Comparison of ENCODE assay signal across 9 cellular contexts in the genomic region with DNA sequence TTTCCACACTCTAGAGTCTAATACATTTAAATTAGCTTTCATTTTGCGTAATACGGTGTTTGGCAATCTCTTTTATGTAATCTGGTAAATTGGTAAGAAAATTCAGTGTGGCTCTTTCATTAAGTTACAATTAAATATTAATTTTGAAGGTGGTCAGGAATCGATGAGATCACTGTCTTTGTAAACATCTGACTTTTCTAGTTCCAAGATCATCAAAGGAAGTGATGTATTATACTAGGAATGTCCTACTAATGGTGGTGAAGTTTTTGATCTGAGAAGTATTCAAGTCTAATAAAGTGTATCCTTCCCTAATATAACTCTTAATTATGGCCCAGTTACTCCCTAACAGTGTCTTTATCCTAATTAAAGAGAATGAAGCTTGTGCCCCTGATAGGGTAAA. TPM values are rescaled to one million over a fixed set of nuclear protein-coding genes. Genes with fewer than 3 reads are reported as not detected.
A peak's percentile ranks its signal among the peaks of the same experiment; 100 is the strongest.
DNase-seq lines count a peak whose midpoint lies in the region; ATAC-seq and TF ChIP-seq lines count a peak whose summit lies in the region.
"Had no signal": no experiment of that assay in that cellular context is flagged by ENCODE, and none has a peak within 500 bp of the region (broad histone marks: within the 10 kb centered on the region; RNA-seq: fewer than 3 reads in every experiment).

No MANE protein-coding gene starts in this region.

- BruUV-seq in PC-3 (replicated peaks; lab: Mats Ljungman, UMichigan), result no TSS peak

- H2AFZ ChIP-seq in PC-3 (ENCODE audit: low read length), result no peak overlapping the region
- no peak overlapping the region for H2AFZ ChIP-seq in fibroblast of lung (ENCODE audit: low read length)

- WGBS in psoas muscle, 3 donors, result 47 to 57% (median 49%) methylated on average over 3 of the region's 3 CpGs

- TF ChIP-seq POLR2A in GM18505 (IDR thresholded peaks at IDR 0.05; ENCODE audit: borderline replicate concordance, extremely low read depth, insufficient read depth, insufficient read length), result no peak

- intact Hi-C loops in PC-3 (cut with micrococcal nuclease) (loop anchor here (2.0 kb wide), 2 partner anchors 93 to 265 kb away; no protein-coding TSS in a partner anchor), psoas muscle (cut with DNase I) (loop anchor here in 1 of 2 donors (5.0 kb wide), 1 partner anchor 36 kb away; no protein-coding TSS in a partner anchor)

- ATAC-seq in PC-3, result no peak; the same call in 1 of the 2 replicates
- no peak for ATAC-seq in psoas muscle
- ATAC-seq in GM18505 (IDR thresholded peaks at IDR 0.05; ENCODE audit: unreplicated experiment), result no peak
- no peak for ATAC-seq in HG02759 (IDR thresholded peaks at IDR 0.05; ENCODE audit: unreplicated experiment)
- no peak for ATAC-seq in GM18502 (IDR thresholded peaks at IDR 0.05; ENCODE audit: poor library complexity, unreplicated experiment)

- H3K4me2 ChIP-seq in DOHH2 (ENCODE audit: low read length), result peak overlapping the region; percentile 90; the same call in 1 of the 2 replicates
- peak overlapping the region; percentile 92 for H3K4me2 ChIP-seq in PC-3 (ENCODE audit: low read length)
- H3K4me2 ChIP-seq in fibroblast of lung (ENCODE audit: extremely low read depth, insufficient read depth, low read length), result peak overlapping the region; percentile 88

- H3K27ac ChIP-seq in DOHH2 (ENCODE audit: low read depth, low read length) (no peak overlapping the region), PC-3 (ENCODE audit: low read length) (peak overlapping the region; percentile 72), fibroblast of lung (ENCODE audit: insufficient read depth, low read length) (peak overlapping the region; percentile 94), psoas muscle (peak overlapping the region; percentile 94)

- CTCF ChIA-PET in PC-3 (lab: Charles Lee), result no interaction called here

- TF ChIP-seq CTCF in DOHH2 (IDR thresholded peaks at IDR 0.05; ENCODE audit: low read depth, low read length, poor library complexity, severe bottlenecking) (no peak), PC-3 (conservative IDR thresholded peaks at IDR 0.05; ENCODE audit: low read depth, low read length) (no peak), fibroblast of lung (conservative IDR thresholded peaks at IDR 0.05 in 1 of 2, IDR thresholded peaks at IDR 0.05 in 1 of 2; ENCODE audit: low read depth in 1 of 2, low read length in 2 of 2) (no peak), psoas muscle (IDR thresholded peaks at IDR 0.05) (no peak)

- POLR2A ChIA-PET in PC-3 (lab: Charles Lee; ENCODE audit: unreplicated experiment), result no interaction called here

- H3F3A ChIP-seq in DOHH2 (ENCODE audit: control insufficient read depth, insufficient read depth), result no peaks in the 10 kb centered on the region
- H3F3A ChIP-seq in PC-3 (ENCODE audit: low read length, unreplicated experiment), result peaks cover 7% of the 10 kb centered on the region

- peaks cover 72% of the 10 kb centered on the region for H3K79me2 ChIP-seq in DOHH2 (ENCODE audit: control insufficient read depth, low read length)
- H3K79me2 ChIP-seq in PC-3 (ENCODE audit: low read length), result peaks cover 78% of the 10 kb centered on the region
- peaks cover 76% of the 10 kb centered on the region for H3K79me2 ChIP-seq in fibroblast of lung (ENCODE audit: control insufficient read depth, insufficient read depth, low read length)

- H3K9me3 ChIP-seq in DOHH2 (ENCODE audit: control insufficient read depth, insufficient read depth, low read length) (no peaks in the 10 kb centered on the region), PC-3 (ENCODE audit: low read length) (no peaks in the 10 kb centered on the region), fibroblast of lung (ENCODE audit: control insufficient read depth, insufficient read depth, low read depth, low read length) (no peaks in the 10 kb centered on the region), psoas muscle (no peaks in the 10 kb centered on the region)

- H3K27me3 ChIP-seq in DOHH2 (ENCODE audit: control insufficient read depth, low read length) (no peaks in the 10 kb centered on the region), PC-3 (ENCODE audit: low read length) (no peaks in the 10 kb centered on the region), fibroblast of lung (ENCODE audit: control insufficient read depth, insufficient read depth, low read length) (no peaks in the 10 kb centered on the region), psoas muscle (ENCODE audit: insufficient read depth in 3 of 3, low read length in 2 of 3) (no peaks in the 10 kb centered on the region)

- H3K9me2 ChIP-seq in DOHH2 (replicated peaks; ENCODE audit: control insufficient read depth, low read length) (no peaks in the 10 kb centered on the region), PC-3 (replicated peaks; ENCODE audit: low read length) (no peaks in the 10 kb centered on the region)

- H4K20me1 ChIP-seq in DOHH2 (ENCODE audit: control insufficient read depth, insufficient read depth, low read depth, low read length), result no peaks in the 10 kb centered on the region
- H4K20me1 ChIP-seq in PC-3 (ENCODE audit: low read length), result no peaks in the 10 kb centered on the region
- H4K20me1 ChIP-seq in fibroblast of lung (ENCODE audit: control insufficient read depth, extremely low read depth, insufficient read depth, low read length), result no peaks in the 10 kb centered on the region

- peak; percentile 59 for DNase-seq in PC-3
- peak; percentile 32 to 73 for DNase-seq in fibroblast of lung (ENCODE audit: low read depth in 2 of 2)
- no peak for DNase-seq in psoas muscle
- DNase-seq in activated effector memory CD4-positive, alpha-beta T cell treated with Interleukin-2 at 50 U/mL for 16 hours, result no peak
- DNase-seq: caudate nucleus had no signal

- H3K4me3 ChIP-seq in DOHH2 (ENCODE audit: low read length), result no peak overlapping the region
- peak overlapping the region; percentile 84 for H3K4me3 ChIP-seq in PC-3 (ENCODE audit: low read length)
- H3K4me3 ChIP-seq in fibroblast of lung (replicated peaks in 1 of 4; ENCODE audit: control extremely low read depth in 1 of 4, insufficient read depth in 1 of 4, low read depth in 3 of 4, low read length in 4 of 4), result peak overlapping the region; percentile 62 to 91 (median 78)
- H3K4me3 ChIP-seq in psoas muscle, result peak overlapping the region; percentile 94

- H3K4me1 ChIP-seq in DOHH2 (ENCODE audit: control insufficient read depth, low read length) (peaks cover 48% of the 10 kb centered on the region), PC-3 (ENCODE audit: insufficient read depth, low read length) (peaks cover 63% of the 10 kb centered on the region), fibroblast of lung (ENCODE audit: control insufficient read depth, extremely low read depth, insufficient read depth, low read length) (peaks cover 10% of the 10 kb centered on the region), psoas muscle (peaks cover 40% of the 10 kb centered on the region)

- H3K36me3 ChIP-seq in DOHH2 (ENCODE audit: control insufficient read depth, low read length) (peaks cover 5% of the 10 kb centered on the region), PC-3 (ENCODE audit: low read depth, low read length) (no peaks in the 10 kb centered on the region), fibroblast of lung (ENCODE audit: control insufficient read depth, insufficient read depth, low read length) (no peaks in the 10 kb centered on the region), psoas muscle (ENCODE audit: insufficient read depth in 1 of 2, low read depth in 1 of 2) (no peaks in the 10 kb centered on the region)

- H3K9ac ChIP-seq in PC-3 (ENCODE audit: low read length) (peak overlapping the region; percentile 88), fibroblast of lung (ENCODE audit: insufficient read depth, low read length) (no peak overlapping the region)

RNA-seq across cellular contexts. Expression of gene UTS2B, which starts 1.1 kb away (rescaled TPM):
- total RNA-seq in PC-3 (2014; rRNA removed) (1.2 TPM in 1 of 2 replicates, not detected in the other), fibroblast of lung (0.51 and 0.99 TPM in 2 replicates), psoas muscle (under 1 TPM in 1 of 4 donors, not detected in 3; 0.22 TPM)
- polyA plus RNA-seq in fibroblast of lung (1.3 and 1.7 TPM in 2 replicates), psoas muscle (under 1 TPM; 0.03 to 0.06 (median 0.05) TPM)
- polyA plus RNA-seq in fibroblast of lung (2012), result 0.43 and 0.58 TPM in 2 replicates
- 0.16 TPM in 1 of 2 replicates, not detected in the other for polyA minus RNA-seq in fibroblast of lung (ENCODE audit: low replicate concordance)

RNA-seq across cellular contexts. Expression of gene CCDC50, which starts 2.2 kb away (rescaled TPM):
- 68.4 and 80.9 TPM in 2 replicates for total RNA-seq in PC-3 (2014; rRNA removed)
- total RNA-seq in fibroblast of lung, result 77.0 and 114 TPM in 2 replicates
- 109 and 118 TPM in 2 replicates for polyA plus RNA-seq in fibroblast of lung
- 83.0 and 96.1 TPM in 2 replicates for polyA plus RNA-seq in fibroblast of lung (2012)
- 14.6 and 18.7 TPM in 2 replicates for polyA minus RNA-seq in fibroblast of lung (ENCODE audit: low replicate concordance)
- 10 to 100 TPM; 27.6 to 41.5 (median 33.3) TPM for total RNA-seq in psoas muscle
- polyA plus RNA-seq in psoas muscle, result 10 to 100 TPM; 15.4 to 24.0 (median 17.7) TPM

Comparison
In these comparisons a context has a peak if more than half of its experiments do, and no peak if none do; other contexts are left out.
1. DNase-seq: peak in PC-3 (single experiment) and fibroblast of lung (2 of 2); none in psoas muscle (0 of 2) and activated effector memory CD4-positive, alpha-beta T cell treated with Interleukin-2 at 50 U/mL for 16 hours (single experiment).
2. Peak in every context shown above with its lines, with median percentiles within 50 percentile points of each other: H3K4me2 ChIP-seq.